10 cellular contexts compared by ENCODE assay signal in genomic region chr15:98799991-98800390, GRCh38.
DNase-seq lines count a peak whose midpoint lies in the region; ATAC-seq and TF ChIP-seq lines count a peak whose summit lies in the region.
"Had no signal": no experiment of that assay in that cellular context is flagged by ENCODE, and none has a peak within 500 bp of the region (broad histone marks: within the 10 kb centered on the region; RNA-seq: fewer than 3 reads in every experiment).

No MANE protein-coding gene starts in this region.

- ATAC-seq in GM21528 (IDR thresholded peaks at IDR 0.05; ENCODE audit: low FRiP score, unreplicated experiment), result no peak
- ATAC-seq in esophagus mucosa, result no peak

- H3K27ac Mint-ChIP-seq in chondrocyte (ENCODE audit: unreplicated experiment) (peak overlapping the region; percentile 94), type B pancreatic cell (peak overlapping the region; percentile 86)

- no peak overlapping the region for H3K23ac ChIP-seq in mesenchymal stem cell (ENCODE audit: low read length in 2 of 2)

- H3K27me3 Mint-ChIP-seq in chondrocyte (ENCODE audit: low read depth) (no peaks in the 10 kb centered on the region), type B pancreatic cell (no peaks in the 10 kb centered on the region)

- H2BK5ac ChIP-seq in mesenchymal stem cell (ENCODE audit: low read depth, low read length, poor library complexity, severe bottlenecking), result no peak overlapping the region

- no peak overlapping the region for H2BK12ac ChIP-seq in mesenchymal stem cell (ENCODE audit: low read length in 2 of 2)

- H3K4ac ChIP-seq in mesenchymal stem cell (ENCODE audit: low read depth in 1 of 2, low read length in 2 of 2), result no peak overlapping the region

- DNase-seq in NCI-H82 (lab: John Stamatoyannopoulos, UW) (peak; percentile 53), NCI-H82 treated with DMSO at 0.1 percent for 48 hours (lab: John Stamatoyannopoulos, UW; ENCODE audit: unreplicated experiment) (no peak), chondrocyte (ENCODE audit: low spot score) (no peak), mesenchymal stem cell (no peak), type B pancreatic cell (ENCODE audit: extremely low spot score, unreplicated experiment) (no peak), NCI-H1694 (lab: John Stamatoyannopoulos, UW) (no peak)

- H2AFZ ChIP-seq in mesenchymal stem cell (ENCODE audit: low read depth, low read length), result no peak overlapping the region

- peaks cover 25% of the 10 kb centered on the region for H3K79me1 ChIP-seq in mesenchymal stem cell (replicated peaks; ENCODE audit: low read length, poor library complexity, severe bottlenecking)

- peaks cover 72% of the 10 kb centered on the region for H3K4me1 Mint-ChIP-seq in chondrocyte (ENCODE audit: low read depth)
- peaks cover 82% of the 10 kb centered on the region for H3K4me1 Mint-ChIP-seq in type B pancreatic cell (ENCODE audit: unreplicated experiment)

- H2BK120ac ChIP-seq in mesenchymal stem cell (ENCODE audit: low read depth, low read length), result no peak overlapping the region

- no peaks in the 10 kb centered on the region for H3K36me3 Mint-ChIP-seq in chondrocyte (ENCODE audit: low read depth)
- no peaks in the 10 kb centered on the region for H3K36me3 Mint-ChIP-seq in type B pancreatic cell

- peak overlapping the region in 1 of 2 experiments; percentile 59 for H3K4me3 ChIP-seq in mesenchymal stem cell (ENCODE audit: insufficient read depth in 1 of 2, low read depth in 1 of 2, low read length in 2 of 2)
- H3K4me3 ChIP-seq: HAP-1 had no signal

- H2BK15ac ChIP-seq in mesenchymal stem cell (ENCODE audit: low read depth, poor library complexity, severe bottlenecking), result no peak overlapping the region

- H3K4me3 Mint-ChIP-seq in chondrocyte (ENCODE audit: unreplicated experiment) (peak overlapping the region; percentile 69), type B pancreatic cell (peak overlapping the region; percentile 84)

- WGBS in mesenchymal stem cell, result 0% methylated on average over 1 of the region's 2 CpGs

- no peaks in the 10 kb centered on the region for H3K9me3 ChIP-seq in mesenchymal stem cell (ENCODE audit: control insufficient read depth, low read length)
- H3K9me3 ChIP-seq: HAP-1 had no signal

- no peak overlapping the region for H3K4me2 ChIP-seq in mesenchymal stem cell (ENCODE audit: low read length, poor library complexity, severe bottlenecking)
- H3K4me2 ChIP-seq: KMS-11 had no signal

- H2AK5ac ChIP-seq in mesenchymal stem cell (ENCODE audit: low read length, severe bottlenecking), result peak overlapping the region; percentile 75

- H3K9me3 Mint-ChIP-seq in chondrocyte (ENCODE audit: low read depth) (no peaks in the 10 kb centered on the region), type B pancreatic cell (no peaks in the 10 kb centered on the region)

- H3K9ac ChIP-seq in mesenchymal stem cell (ENCODE audit: low read length), result peak overlapping the region; percentile 43
- H3K9ac ChIP-seq: KMS-11 had no signal

- H4K91ac ChIP-seq in mesenchymal stem cell (ENCODE audit: low read length), result no peak overlapping the region

- TF ChIP-seq CTCF in chondrocyte (IDR thresholded peaks at IDR 0.05) (no peak), type B pancreatic cell (conservative IDR thresholded peaks at IDR 0.05) (no peak)

- H3K4me1 ChIP-seq in mesenchymal stem cell (ENCODE audit: control insufficient read depth, insufficient read depth, low read depth, low read length), result peaks cover 32% of the 10 kb centered on the region

- peak overlapping the region; percentile 72 to 77 for H3K18ac ChIP-seq in mesenchymal stem cell (ENCODE audit: low read depth in 1 of 2, low read length in 2 of 2)

- H3K27ac ChIP-seq in mesenchymal stem cell (ENCODE audit: low read length, poor library complexity, severe bottlenecking), result peak overlapping the region; percentile 94
- H3K27ac ChIP-seq: KMS-11 had no signal

- no peak overlapping the region for H3K14ac ChIP-seq in mesenchymal stem cell (ENCODE audit: low read length in 2 of 2)

- H4K8ac ChIP-seq in mesenchymal stem cell (ENCODE audit: low read length), result no peak overlapping the region

- H3K36me3 ChIP-seq in mesenchymal stem cell (ENCODE audit: control insufficient read depth in 1 of 2, insufficient read depth in 2 of 2, low read depth in 1 of 2, low read length in 2 of 2), result no peaks in the 10 kb centered on the region
- H3K36me3 ChIP-seq: HAP-1 had no signal

- H3K27me3 ChIP-seq in mesenchymal stem cell (ENCODE audit: control insufficient read depth in 1 of 2, insufficient read depth in 1 of 2, low read length in 2 of 2), result no peaks in the 10 kb centered on the region
